ENCODE assay signal across 18 cellular contexts in the genomic region with DNA sequence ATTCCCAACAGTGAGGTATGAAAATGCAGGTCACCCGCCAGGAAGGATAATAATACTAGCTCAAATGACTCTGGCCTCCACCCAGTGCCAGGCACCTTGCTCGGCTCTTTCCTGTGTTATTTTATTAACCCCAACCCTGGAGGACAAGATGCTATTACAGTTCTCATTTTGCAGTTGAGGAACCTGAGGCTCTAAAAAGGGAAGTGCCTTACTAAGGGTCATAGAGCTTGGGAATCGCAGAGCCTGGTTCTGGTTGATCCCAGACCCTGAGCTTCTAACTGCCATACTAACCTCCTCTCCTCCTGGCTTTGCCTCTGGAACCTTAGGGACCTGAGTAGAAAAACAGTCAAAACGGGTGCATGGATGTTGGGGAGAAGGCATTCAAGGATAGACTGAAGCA. TPM values are rescaled to one million over a fixed set of nuclear protein-coding genes. Genes with fewer than 3 reads are reported as not detected.
"Had no signal": no experiment of that assay in that cellular context is flagged by ENCODE, and none has a peak within 500 bp of the region (broad histone marks: within the 10 kb centered on the region; RNA-seq: fewer than 3 reads in every experiment).

No MANE protein-coding gene starts in this region.

- H3K4me1 Mint-ChIP-seq: naive thymus-derived CD8-positive, alpha-beta T cell had no signal

- H3K36me3 Mint-ChIP-seq: naive thymus-derived CD8-positive, alpha-beta T cell had no signal

- H3K4me3 Mint-ChIP-seq: effector memory CD8-positive, alpha-beta T cell; naive thymus-derived CD8-positive, alpha-beta T cell had no signal

- H3K9me3 Mint-ChIP-seq: effector memory CD8-positive, alpha-beta T cell; naive thymus-derived CD8-positive, alpha-beta T cell had no signal

- H3K36me3 ChIP-seq: esophagus muscularis mucosa, gastroesophageal sphincter had no signal

- ATAC-seq: effector memory CD8-positive, alpha-beta T cell; gastroesophageal sphincter; left lobe of liver; naive thymus-derived CD8-positive, alpha-beta T cell; right cardiac atrium had no signal

- FAIRE-seq: small intestine had no signal

- H3K27ac ChIP-seq: epithelial cell of prostate, esophagus muscularis mucosa, gastroesophageal sphincter had no signal

- DNase-seq: effector memory CD8-positive, alpha-beta T cell; glutamatergic neuron; islet precursor cell; mammary epithelial cell; naive thymus-derived CD8-positive, alpha-beta T cell; right cardiac atrium; small intestine; stimulated activated CD4-positive, alpha-beta T cell treated with anti-CD3 and anti-CD28 coated beads, Interleukin-12 subunit alpha, Interleukin-12 subunit beta, amount 100 ng/mL, for 4 hours; stimulated activated naive CD4-positive, alpha-beta T cell treated with Interleukin-2 at 50 U/mL for 16 hours; trophoblast cell had no signal

- H3K27ac Mint-ChIP-seq: effector memory CD8-positive, alpha-beta T cell; naive thymus-derived CD8-positive, alpha-beta T cell had no signal

- H3K4me3 ChIP-seq: esophagus muscularis mucosa, gastroesophageal sphincter had no signal

- H3K4me1 ChIP-seq: esophagus muscularis mucosa, gastroesophageal sphincter had no signal

- H3K9me3 ChIP-seq: esophagus muscularis mucosa, gastroesophageal sphincter had no signal

- H3K27me3 ChIP-seq: gastroesophageal sphincter had no signal

RNA-seq across cellular contexts. Expression of gene KCNIP1, which starts 7.7 kb away (rescaled TPM):
- total RNA-seq: fibroblast of villous mesenchyme; left lobe of liver; lower leg skin; mammary epithelial cell; mesenteric fat pad; mononuclear cell; naive thymus-derived CD8-positive, alpha-beta T cell; right cardiac atrium had no signal
- polyA plus RNA-seq: mammary epithelial cell; naive thymus-derived CD8-positive, alpha-beta T cell had no signal
